12 cellular contexts compared by ENCODE assay signal in the genomic region with DNA sequence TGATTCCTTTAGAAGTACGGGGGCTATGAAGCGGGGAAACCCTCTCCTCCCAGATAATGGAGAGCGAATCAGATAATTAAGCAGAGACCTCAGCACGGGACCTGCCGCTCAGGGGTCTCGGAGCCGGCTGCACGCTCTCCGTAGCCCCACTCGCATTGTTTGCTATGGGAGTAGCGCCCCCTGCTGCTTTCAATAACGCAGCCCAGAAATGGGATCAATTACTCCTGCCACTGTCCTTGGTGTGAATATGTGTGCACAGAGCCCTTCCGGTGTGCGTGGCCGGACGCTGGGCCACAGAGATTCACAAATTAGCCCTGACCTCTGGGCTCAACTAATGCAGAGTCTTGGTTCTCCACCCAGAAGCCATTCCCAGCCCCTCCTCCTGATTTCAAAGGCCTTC.
DNase-seq lines count a peak whose midpoint lies in the region; ATAC-seq and TF ChIP-seq lines count a peak whose summit lies in the region.
"Had no signal": no experiment of that assay in that cellular context is flagged by ENCODE, and none has a peak within 500 bp of the region (broad histone marks: within the 10 kb centered on the region; RNA-seq: fewer than 3 reads in every experiment).

No MANE protein-coding gene starts in this region.

- POLR2A ChIA-PET in Panc1 (lab: Charles Lee): no interaction called here

- H3K27ac ChIP-seq in Panc1 (ENCODE audit: low read length) (no peak overlapping the region), liver (ENCODE audit: low read depth in 1 of 2, low read length in 2 of 2) (no peak overlapping the region), esophagus squamous epithelium (no peak overlapping the region)
- H3K27ac ChIP-seq: esophagus muscularis mucosa had no signal

- H3K9me3 ChIP-seq in Panc1 (ENCODE audit: control insufficient read depth, insufficient read depth, low read depth, low read length) (no peaks in the 10 kb centered on the region), liver (ENCODE audit: control insufficient read depth in 4 of 4, low read length in 3 of 4) (peaks cover 0 to 3% (median 0%) of the 10 kb centered on the region in 4 donors), esophagus squamous epithelium (peaks cover 0 to 30% (median 0%) of the 10 kb centered on the region in 3 donors)
- H3K9me3 ChIP-seq: esophagus muscularis mucosa had no signal

- TF ChIP-seq RAD21 in liver (IDR thresholded peaks at IDR 0.05): peak in 1 of 2 donors; percentile 39

- H3K9me3 Mint-ChIP-seq in natural killer cell: peaks cover 0 to 2% of the 10 kb centered on the region in 2 donors

- CTCF ChIA-PET in Panc1 (lab: Charles Lee): no interaction called here

- H3K9ac ChIP-seq in liver (ENCODE audit: low read depth in 1 of 2, low read length in 2 of 2): no peak overlapping the region

- TF ChIP-seq POLR2A in esophagus squamous epithelium (IDR thresholded peaks at IDR 0.05): no peak

- in situ Hi-C loops in GM13977 (cut with MboI; ENCODE audit: low pct_unique_long_range_greater_than_20kb, low sequenced_read_pairs, unreplicated experiment) (no loop called here), Panc1 (cut with HindIII; ENCODE audit: low pct_unique_long_range_greater_than_20kb, low sequenced_read_pairs) (no loop called here)

- no peak overlapping the region for H3K27ac Mint-ChIP-seq in natural killer cell

- ATAC-seq in Panc1 (no peak), natural killer cell (no peak)
- ATAC-seq: left colon had no signal

- H3K4me1 ChIP-seq in Panc1 (ENCODE audit: control insufficient read depth, insufficient read depth, low read length) (no peaks in the 10 kb centered on the region), liver (ENCODE audit: control insufficient read depth in 4 of 4, insufficient read depth in 4 of 4, low read length in 3 of 4) (no peaks in the 10 kb centered on the region), esophagus squamous epithelium (no peaks in the 10 kb centered on the region)

- H3K4me3 Mint-ChIP-seq in natural killer cell: no peak overlapping the region

- H3K4me1 Mint-ChIP-seq in natural killer cell: no peaks in the 10 kb centered on the region

- DNase-seq in Ammon's horn (ENCODE audit: low spot score): peak; percentile 37
- no peak for DNase-seq in GM13977 (ENCODE audit: low spot score)
- DNase-seq in Panc1 (ENCODE audit: low read depth, low spot score): no peak
- DNase-seq in T-helper 1 cell: no peak
- DNase-seq in natural killer cell: no peak
- DNase-seq in esophagus squamous epithelium (lab: John Stamatoyannopoulos, UW): no peak
- DNase-seq in Kasumi-1 (lab: John Stamatoyannopoulos, UW): no peak
- DNase-seq: COR-L47, left colon, right cardiac atrium had no signal

- H3K36me3 ChIP-seq in Panc1 (ENCODE audit: control insufficient read depth, insufficient read depth, low read length): no peaks in the 10 kb centered on the region
- H3K36me3 ChIP-seq in liver (ENCODE audit: control insufficient read depth in 4 of 4, insufficient read depth in 3 of 4, low read depth in 1 of 4, low read length in 3 of 4): no peaks in the 10 kb centered on the region
- no peaks in the 10 kb centered on the region for H3K36me3 ChIP-seq in esophagus squamous epithelium
- H3K36me3 ChIP-seq: esophagus muscularis mucosa had no signal

- H3K36me3 Mint-ChIP-seq in natural killer cell: no peaks in the 10 kb centered on the region

- H3K4me3 ChIP-seq in Panc1 (ENCODE audit: low read depth in 2 of 2, low read length in 2 of 2) (no peak overlapping the region), liver (ENCODE audit: low read depth in 1 of 3, low read length in 3 of 3) (no peak overlapping the region), esophagus squamous epithelium (no peak overlapping the region)
- H3K4me3 ChIP-seq: esophagus muscularis mucosa had no signal

- H3K27me3 ChIP-seq in Panc1 (ENCODE audit: control insufficient read depth, insufficient read depth, low read length) (no peaks in the 10 kb centered on the region), liver (ENCODE audit: control insufficient read depth in 4 of 4, insufficient read depth in 4 of 4, low read length in 3 of 4) (no peaks in the 10 kb centered on the region), esophagus squamous epithelium (no peaks in the 10 kb centered on the region)

- peak; percentile 12 for TF ChIP-seq CTCF in GM13977 (IDR thresholded peaks at IDR 0.05; ENCODE audit: extremely low read depth, insufficient read depth, missing control alignments)
- TF ChIP-seq CTCF in Panc1 (IDR thresholded peaks at IDR 0.05): peak; percentile 81
- peak; percentile 13 for TF ChIP-seq CTCF in liver (IDR thresholded peaks at IDR 0.05; ENCODE audit: low read depth, low read length, missing input control)
- TF ChIP-seq CTCF in natural killer cell (IDR thresholded peaks at IDR 0.05): no peak
- no peak for TF ChIP-seq CTCF in esophagus squamous epithelium (IDR thresholded peaks at IDR 0.05)

- intact Hi-C loops in Panc1 (cut with micrococcal nuclease; ENCODE audit: unreplicated experiment): no loop called here
- intact Hi-C loops in natural killer cell (cut with micrococcal nuclease): no loop called here
- intact Hi-C loops in esophagus squamous epithelium (cut with DNase I): no loop called here

- no TSS peak for BruUV-seq in Panc1 (replicated peaks; lab: Mats Ljungman, UMichigan)

- H3K27me3 Mint-ChIP-seq in natural killer cell (ENCODE audit: low read depth in 2 of 2): no peaks in the 10 kb centered on the region

- WGBS in liver: 18% methylated on average over 16 of the region's 16 CpGs
- WGBS in esophagus squamous epithelium, 2 donors: 20 to 26% methylated on average over 10 to 16 of the region's 16 CpGs

TF ChIP-seq in liver, 16 proteins besides CTCF, POLR2A, EP300 and RAD21:
- TF ChIP-seq, protein P1, sequence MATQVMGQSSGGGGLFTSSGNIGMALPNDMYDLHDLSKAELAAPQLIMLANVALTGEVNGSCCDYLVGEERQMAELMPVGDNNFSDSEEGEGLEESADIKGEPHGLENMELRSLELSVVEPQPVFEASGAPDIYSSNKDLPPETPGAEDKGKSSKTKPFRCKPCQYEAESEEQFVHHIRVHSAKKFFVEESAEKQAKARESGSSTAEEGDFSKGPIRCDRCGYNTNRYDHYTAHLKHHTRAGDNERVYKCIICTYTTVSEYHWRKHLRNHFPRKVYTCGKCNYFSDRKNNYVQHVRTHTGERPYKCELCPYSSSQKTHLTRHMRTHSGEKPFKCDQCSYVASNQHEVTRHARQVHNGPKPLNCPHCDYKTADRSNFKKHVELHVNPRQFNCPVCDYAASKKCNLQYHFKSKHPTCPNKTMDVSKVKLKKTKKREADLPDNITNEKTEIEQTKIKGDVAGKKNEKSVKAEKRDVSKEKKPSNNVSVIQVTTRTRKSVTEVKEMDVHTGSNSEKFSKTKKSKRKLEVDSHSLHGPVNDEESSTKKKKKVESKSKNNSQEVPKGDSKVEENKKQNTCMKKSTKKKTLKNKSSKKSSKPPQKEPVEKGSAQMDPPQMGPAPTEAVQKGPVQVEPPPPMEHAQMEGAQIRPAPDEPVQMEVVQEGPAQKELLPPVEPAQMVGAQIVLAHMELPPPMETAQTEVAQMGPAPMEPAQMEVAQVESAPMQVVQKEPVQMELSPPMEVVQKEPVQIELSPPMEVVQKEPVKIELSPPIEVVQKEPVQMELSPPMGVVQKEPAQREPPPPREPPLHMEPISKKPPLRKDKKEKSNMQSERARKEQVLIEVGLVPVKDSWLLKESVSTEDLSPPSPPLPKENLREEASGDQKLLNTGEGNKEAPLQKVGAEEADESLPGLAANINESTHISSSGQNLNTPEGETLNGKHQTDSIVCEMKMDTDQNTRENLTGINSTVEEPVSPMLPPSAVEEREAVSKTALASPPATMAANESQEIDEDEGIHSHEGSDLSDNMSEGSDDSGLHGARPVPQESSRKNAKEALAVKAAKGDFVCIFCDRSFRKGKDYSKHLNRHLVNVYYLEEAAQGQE (IDR thresholded peaks at IDR 0.05): no peak
- TF ChIP-seq NR2F2 (IDR thresholded peaks at IDR 0.05): no peak
- TF ChIP-seq, protein P2, sequence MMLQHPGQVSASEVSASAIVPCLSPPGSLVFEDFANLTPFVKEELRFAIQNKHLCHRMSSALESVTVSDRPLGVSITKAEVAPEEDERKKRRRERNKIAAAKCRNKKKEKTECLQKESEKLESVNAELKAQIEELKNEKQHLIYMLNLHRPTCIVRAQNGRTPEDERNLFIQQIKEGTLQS (IDR thresholded peaks at IDR 0.05): no peak
- no peak for TF ChIP-seq SP1 (IDR thresholded peaks at IDR 0.05)
TF ChIP-seq in liver: peak in this region for 0.

Comparison
In these comparisons a context has a peak if more than half of its experiments do, and no peak if none do; other contexts are left out.
1. CTCF ChIP-seq: peak in GM13977 (single experiment), Panc1 (single experiment) and liver (single experiment); none in natural killer cell (single experiment) and esophagus squamous epithelium (0 of 6).